20 cellular contexts compared by ENCODE assay signal in genomic region chr14:91216731-91217226, GRCh38. TPM values are rescaled to one million over a fixed set of nuclear protein-coding genes. Genes with fewer than 3 reads are reported as not detected.
DNase-seq lines count a peak whose midpoint lies in the region; ATAC-seq and TF ChIP-seq lines count a peak whose summit lies in the region.
"Had no signal": no experiment of that assay in that cellular context is flagged by ENCODE, and none has a peak within 500 bp of the region (broad histone marks: within the 10 kb centered on the region; RNA-seq: fewer than 3 reads in every experiment).

No MANE protein-coding gene starts in this region.

- no peaks in the 10 kb centered on the region for H3K9me3 Mint-ChIP-seq in T-helper 2 cell treated with Interferon-gamma antibody and Interleukin-4, amounts not matched to agents 5 μg/mL and 100 μg/mL, for 36 hours
- no peaks in the 10 kb centered on the region for H3K9me3 Mint-ChIP-seq in endodermal cell
- H3K9me3 Mint-ChIP-seq: CD4-positive, alpha-beta T cell had no signal

- H3K14ac ChIP-seq in neuronal stem cell (ENCODE audit: low read length), result no peak overlapping the region

- H3K9ac ChIP-seq in endodermal cell (ENCODE audit: extremely low read depth, low read length, poor library complexity, severe bottlenecking), result no peak overlapping the region
- H3K9ac ChIP-seq in neuronal stem cell (ENCODE audit: low read depth, low read length, poor library complexity), result no peak overlapping the region

- H3K4me3 ChIP-seq in endodermal cell (ENCODE audit: low read length), result no peak overlapping the region
- H3K4me3 ChIP-seq in neuronal stem cell (ENCODE audit: low read length in 2 of 2), result no peak overlapping the region
- H3K4me3 ChIP-seq: A549, K562 had no signal

- H3K36me3 ChIP-seq in endodermal cell (ENCODE audit: control insufficient read depth, insufficient read depth, low read length) (no peaks in the 10 kb centered on the region), neuronal stem cell (replicated peaks in 1 of 2; ENCODE audit: control insufficient read depth in 2 of 2, insufficient read depth in 2 of 2, low read length in 2 of 2) (peaks cover 3 to 33% of the 10 kb centered on the region in 2 donors)

- CTCF ChIA-PET in RWPE1 (lab: Yijun Ruan, JAX), result interaction anchor here (0.7 kb wide), 1 partner anchor 49 kb away, joined by 3 read pairs; no protein-coding TSS in a partner anchor

- H2BK5ac ChIP-seq in neuronal stem cell (ENCODE audit: low read length), result no peak overlapping the region

- H3K79me1 ChIP-seq in neuronal stem cell (ENCODE audit: low read depth, low read length), result no peaks in the 10 kb centered on the region

- peak overlapping the region; percentile 43 for H3K23ac ChIP-seq in neuronal stem cell (ENCODE audit: low read depth, low read length, poor library complexity)

- H4K8ac ChIP-seq in neuronal stem cell (ENCODE audit: low read depth, low read length), result no peak overlapping the region

- H3K4ac ChIP-seq in neuronal stem cell (ENCODE audit: low read length), result no peak overlapping the region

- ATAC-seq in HG02610 (IDR thresholded peaks at IDR 0.05; ENCODE audit: unreplicated experiment), result no peak
- ATAC-seq: A549, K562 had no signal

- no peaks in the 10 kb centered on the region for H3K27me3 Mint-ChIP-seq in T-helper 2 cell treated with Interferon-gamma antibody and Interleukin-4, amounts not matched to agents 5 μg/mL and 100 μg/mL, for 36 hours (ENCODE audit: low read depth)
- H3K27me3 Mint-ChIP-seq in endodermal cell (ENCODE audit: insufficient read depth), result no peaks in the 10 kb centered on the region
- H3K27me3 Mint-ChIP-seq: CD4-positive, alpha-beta T cell had no signal

- peaks cover 57% of the 10 kb centered on the region for H3K36me3 Mint-ChIP-seq in T-helper 2 cell treated with Interferon-gamma antibody and Interleukin-4, amounts not matched to agents 5 μg/mL and 100 μg/mL, for 36 hours (ENCODE audit: low read depth)
- H3K36me3 Mint-ChIP-seq in endodermal cell (ENCODE audit: low read depth), result peaks cover 24% of the 10 kb centered on the region

- H3K27me3 ChIP-seq in endodermal cell (ENCODE audit: control insufficient read depth, insufficient read depth, low read length, poor library complexity, severe bottlenecking), result no peaks in the 10 kb centered on the region
- H3K27me3 ChIP-seq in neuronal stem cell (ENCODE audit: control insufficient read depth in 3 of 3, insufficient read depth in 3 of 3, low read depth in 1 of 3, low read length in 3 of 3), result no peaks in the 10 kb centered on the region

- peak overlapping the region; percentile 65 for H3K18ac ChIP-seq in neuronal stem cell (ENCODE audit: low read length)

- H2AFZ ChIP-seq in neuronal stem cell (ENCODE audit: low read length), result no peak overlapping the region

- 93% methylated on average over 9 to 13 of the region's 13 CpGs for WGBS in endodermal cell (ENCODE audit: insufficient coverage in 1 of 2, insufficient read length in 1 of 2), 2 experiments
- WGBS in neuronal stem cell (ENCODE audit: extremely low coverage in 2 of 2, insufficient read length in 2 of 2, insufficient replicate concordance in 1 of 2), 2 donors, result no CpG with 5 or more reads among the region's 13 CpGs

- no peak for DNase-seq in T-helper 2 cell treated with Interferon-gamma antibody and Interleukin-4, amounts not matched to agents 5 μg/mL and 100 μg/mL, for 36 hours (ENCODE audit: low spot score)
- DNase-seq in T-helper 2 cell (no peak), RWPE1 (ENCODE audit: low spot score) (no peak), endodermal cell (peak; percentile 48), neuronal stem cell (ENCODE audit: low spot score) (no peak), NCI-H187 (lab: John Stamatoyannopoulos, UW) (no peak), NCI-H2029 treated with DMSO at 0.1 percent for 48 hours (lab: John Stamatoyannopoulos, UW) (no peak)
- DNase-seq: AML-193; Caco-2; CD4-positive, alpha-beta T cell; DMS153; DMS79; GDM1; IMR-90 had no signal

- no peak overlapping the region for H2BK120ac ChIP-seq in neuronal stem cell (ENCODE audit: low read depth, low read length)

- no peak overlapping the region for H2BK12ac ChIP-seq in neuronal stem cell (ENCODE audit: low read length)

- H2BK15ac ChIP-seq in neuronal stem cell (ENCODE audit: low read length), result no peak overlapping the region

- H3K27ac ChIP-seq in RWPE1 (peak overlapping the region; percentile 93; the same call in 1 of the 2 replicates), endodermal cell (ENCODE audit: low read depth, low read length) (no peak overlapping the region), neuronal stem cell (replicated peaks; ENCODE audit: low read length) (no peak overlapping the region)
- H3K27ac ChIP-seq: 22Rv1, A549, C4-2B, HL-60 had no signal

- TF ChIP-seq CTCF in RWPE1 (conservative IDR thresholded peaks at IDR 0.05; ENCODE audit: low read depth) (no peak), endodermal cell (conservative IDR thresholded peaks at IDR 0.05) (no peak)

- H3K4me3 Mint-ChIP-seq in T-helper 2 cell treated with Interferon-gamma antibody and Interleukin-4, amounts not matched to agents 5 μg/mL and 100 μg/mL, for 36 hours, result no peak overlapping the region
- no peak overlapping the region for H3K4me3 Mint-ChIP-seq in endodermal cell
- H3K4me3 Mint-ChIP-seq: CD4-positive, alpha-beta T cell had no signal

- H3K4me1 ChIP-seq in endodermal cell (ENCODE audit: control insufficient read depth, insufficient read depth, low read length) (no peaks in the 10 kb centered on the region), neuronal stem cell (ENCODE audit: control insufficient read depth in 2 of 2, insufficient read depth in 1 of 2, low read depth in 1 of 2, low read length in 2 of 2) (peaks cover 3 to 5% of the 10 kb centered on the region in 2 donors)
- H3K4me1 ChIP-seq: A549, Caco-2 had no signal

- no peak overlapping the region for H4K91ac ChIP-seq in neuronal stem cell (ENCODE audit: low read depth, low read length, poor library complexity)

- no peak overlapping the region for H3K4me2 ChIP-seq in neuronal stem cell (ENCODE audit: insufficient read depth, low read length, poor library complexity, severe bottlenecking)
- H3K4me2 ChIP-seq: A549 had no signal

- H3K9me3 ChIP-seq in endodermal cell (ENCODE audit: control insufficient read depth, low read length) (no peaks in the 10 kb centered on the region), neuronal stem cell (replicated peaks in 1 of 2; ENCODE audit: control insufficient read depth in 2 of 2, insufficient read depth in 1 of 2, low read depth in 1 of 2, low read length in 2 of 2) (peaks cover 0 to 2% of the 10 kb centered on the region in 2 donors)
- H3K9me3 ChIP-seq: A549, Caco-2 had no signal

- H3K4me1 Mint-ChIP-seq in T-helper 2 cell treated with Interferon-gamma antibody and Interleukin-4, amounts not matched to agents 5 μg/mL and 100 μg/mL, for 36 hours (ENCODE audit: low read depth), result peaks cover 11% of the 10 kb centered on the region
- no peaks in the 10 kb centered on the region for H3K4me1 Mint-ChIP-seq in endodermal cell

- POLR2A ChIA-PET in RWPE1 (lab: Yijun Ruan, JAX; ENCODE audit: low non-redundant PET), result no interaction called here

- H3K27ac Mint-ChIP-seq in T-helper 2 cell treated with Interferon-gamma antibody and Interleukin-4, amounts not matched to agents 5 μg/mL and 100 μg/mL, for 36 hours, result peak overlapping the region; percentile 15
- no peak overlapping the region for H3K27ac Mint-ChIP-seq in endodermal cell
- H3K27ac Mint-ChIP-seq: CD4-positive, alpha-beta T cell had no signal

- H2AK5ac ChIP-seq in neuronal stem cell (ENCODE audit: low read depth, low read length), result peak overlapping the region; percentile 18

RNA-seq across cellular contexts. Expression of gene GPR68, which starts 27.7 kb away (rescaled TPM):
- total RNA-seq in endodermal cell, result under 1 TPM; 0.38 to 0.44 TPM
- polyA plus RNA-seq in endodermal cell (2013, experiment 1 of 2), result 0.57 TPM
- 0.58 TPM for polyA plus RNA-seq in endodermal cell (2013, experiment 2 of 2)
- polyA plus RNA-seq in neuronal stem cell (2013, experiment 1 of 2), result 0.70 TPM
- 0.61 TPM for polyA plus RNA-seq in neuronal stem cell (2013, experiment 2 of 2)
